9 cellular contexts compared by ENCODE assay signal in genomic region chr12:13534242-13534641, GRCh38.
DNase-seq lines count a peak whose midpoint lies in the region; ATAC-seq, FAIRE-seq and TF ChIP-seq lines count a peak whose summit lies in the region.
"Had no signal": no experiment of that assay in that cellular context is flagged by ENCODE, and none has a peak within 500 bp of the region (broad histone marks: within the 10 kb centered on the region; RNA-seq: fewer than 3 reads in every experiment).

No MANE protein-coding gene starts in this region.

- peak; percentile 33 for FAIRE-seq in GM12892 (lab: Jason Lieb, UNC)

- no peak for DNase-seq in GM12892 (ENCODE audit: insufficient read length)
- DNase-seq in astrocyte of the hippocampus (ENCODE audit: low read depth, low spot score), result peak; percentile 29
- no peak for DNase-seq in left lobe of liver (ENCODE audit: low spot score)
- DNase-seq in renal cortical epithelial cell (ENCODE audit: low read depth), result peak; percentile 47
- DNase-seq in AG08395 (ENCODE audit: low spot score), result no peak
- DNase-seq in stimulated activated CD4-positive, alpha-beta T cell treated with anti-CD3 and anti-CD28 coated beads, Interleukin-4, amount 100 ng/mL, for 1 hour, result no peak
- DNase-seq in NCI-H526 (lab: John Stamatoyannopoulos, UW), result no peak
- no peak for DNase-seq in effector CD8-positive, alpha-beta T cell (lab: John Stamatoyannopoulos, UW)
- DNase-seq: effector CD4-positive, alpha-beta T cell had no signal

- peak; percentile 36 for ATAC-seq in left lobe of liver

- no peak for TF ChIP-seq POLR2A in GM12892 (IDR thresholded peaks at IDR 0.05; ENCODE audit: low read depth, low read length)

Comparison
In these comparisons a context has a peak if more than half of its experiments do, and no peak if none do; other contexts are left out.
1. DNase-seq: peak in astrocyte of the hippocampus (single experiment) and renal cortical epithelial cell (single experiment); none in GM12892 (single experiment), left lobe of liver (single experiment), AG08395 (single experiment), stimulated activated CD4-positive, alpha-beta T cell treated with anti-CD3 and anti-CD28 coated beads, Interleukin-4, amount 100 ng/mL, for 1 hour (single experiment), NCI-H526 (0 of 2) and effector CD8-positive, alpha-beta T cell (single experiment).